In the genomic region with DNA sequence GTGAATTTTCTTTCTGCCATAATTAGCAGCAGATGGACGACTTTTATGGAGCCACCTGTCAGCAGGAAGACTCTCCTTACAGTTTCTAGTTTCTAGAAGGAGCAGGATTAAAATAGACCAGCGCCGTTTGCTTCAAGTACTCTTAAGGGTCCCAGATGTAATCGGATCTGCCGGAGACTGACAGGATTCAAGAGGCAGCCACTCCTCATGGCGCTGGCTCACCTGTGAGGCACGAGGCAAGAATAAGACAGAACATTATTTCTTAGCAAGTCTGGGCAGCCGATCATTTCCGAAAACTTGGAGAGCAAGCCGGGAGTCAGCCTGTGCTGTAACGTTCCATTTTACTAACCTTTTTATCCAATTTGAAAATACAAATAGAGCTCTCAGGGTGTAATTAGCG, we compare ENCODE assay signal across 17 cellular contexts.
DNase-seq lines count a peak whose midpoint lies in the region; ATAC-seq and TF ChIP-seq lines count a peak whose summit lies in the region.
"Had no signal": no experiment of that assay in that cellular context is flagged by ENCODE, and none has a peak within 500 bp of the region (broad histone marks: within the 10 kb centered on the region; RNA-seq: fewer than 3 reads in every experiment).

No MANE protein-coding gene starts in this region.

- no peaks in the 10 kb centered on the region for H3K36me3 ChIP-seq in upper lobe of right lung
- H3K36me3 ChIP-seq in heart right ventricle = no peaks in the 10 kb centered on the region
- H3K36me3 ChIP-seq: neural progenitor cell, prostate gland, SJSA1 had no signal

- no peaks in the 10 kb centered on the region for H3K27me3 ChIP-seq in upper lobe of right lung
- peaks cover 0 to 28% (median 7%) of the 10 kb centered on the region in 7 donors for H3K27me3 ChIP-seq in heart right ventricle
- H3K27me3 ChIP-seq: neural progenitor cell, SJSA1 had no signal

- WGBS in heart right ventricle, 2 donors = 42 to 54% methylated on average over 12 of the region's 12 CpGs

- peak; percentile 66 for ATAC-seq in upper lobe of right lung
- ATAC-seq in heart right ventricle = no peak
- ATAC-seq in GM19395 (IDR thresholded peaks at IDR 0.05; ENCODE audit: unreplicated experiment) = no peak
- ATAC-seq: activated CD8-positive, alpha-beta T cell treated with anti-CD3 and anti-CD28 coated beads, Interleukin-2, amount 10 ng/mL, durations not matched to agents 7 days and 5 days had no signal

- H3K27ac ChIP-seq in upper lobe of right lung (no peak overlapping the region), heart right ventricle (no peak overlapping the region)
- H3K27ac ChIP-seq: KMS-11, neural progenitor cell, prostate gland, SJSA1 had no signal

- no peaks in the 10 kb centered on the region for H3K9me3 ChIP-seq in upper lobe of right lung
- no peaks in the 10 kb centered on the region for H3K9me3 ChIP-seq in heart right ventricle
- H3K9me3 ChIP-seq: prostate gland, SJSA1 had no signal

- DNase-seq in NCI-H510A treated with DMSO at 0.1 percent for 48 hours (lab: John Stamatoyannopoulos, UW) = peak; percentile 26
- no peak for DNase-seq in NCI-H510A (lab: John Stamatoyannopoulos, UW)
- DNase-seq in NCI-H2107 treated with DMSO at 0.1 percent for 48 hours (lab: John Stamatoyannopoulos, UW; ENCODE audit: unreplicated experiment) = peak; percentile 25
- peak; percentile 75 for DNase-seq in SK-N-DZ (ENCODE audit: low spot score)
- DNase-seq in upper lobe of right lung = no peak
- DNase-seq in NK-92 (lab: John Stamatoyannopoulos, UW; ENCODE audit: unreplicated experiment) = no peak
- DNase-seq in heart right ventricle = no peak
- DNase-seq: activated CD8-positive, alpha-beta T cell treated with anti-CD3 and anti-CD28 coated beads, Interleukin-2, amount 10 ng/mL, durations not matched to agents 7 days and 5 days; activated gamma-delta T cell; CD4-positive, alpha-beta memory T cell; cerebellar nuclear complex; glutamatergic neuron had no signal

- TF ChIP-seq CTCF in upper lobe of right lung (IDR thresholded peaks at IDR 0.05) (no peak), heart right ventricle (IDR thresholded peaks at IDR 0.05) (no peak)

- no peak overlapping the region for H3K4me3 ChIP-seq in upper lobe of right lung
- H3K4me3 ChIP-seq in heart right ventricle = no peak overlapping the region
- H3K4me3 ChIP-seq: neural progenitor cell, prostate gland, SJSA1 had no signal

- H3K4me1 ChIP-seq in upper lobe of right lung (no peaks in the 10 kb centered on the region), heart right ventricle (no peaks in the 10 kb centered on the region)
- H3K4me1 ChIP-seq: prostate gland, SJSA1 had no signal

- intact Hi-C loops in upper lobe of right lung (cut with DNase I) = no loop called here
- intact Hi-C loops in heart right ventricle (cut with DNase I) = no loop called here

Comparison
In these comparisons a context has a peak if more than half of its experiments do, and no peak if none do; other contexts are left out.
1. DNase-seq: peak in NCI-H510A treated with DMSO at 0.1 percent for 48 hours (single experiment), NCI-H2107 treated with DMSO at 0.1 percent for 48 hours (single experiment) and SK-N-DZ (single experiment); none in NCI-H510A (single experiment), upper lobe of right lung (single experiment), NK-92 (single experiment) and heart right ventricle (0 of 2).